ENCODE assay signal across 5 cellular contexts in genomic region chr17:45444301-45444700, GRCh38. TPM values are rescaled to one million over a fixed set of nuclear protein-coding genes. Genes with fewer than 3 reads are reported as not detected.
DNase-seq lines count a peak whose midpoint lies in the region; ATAC-seq and TF ChIP-seq lines count a peak whose summit lies in the region.
"Not testable (repeated sequence)": the region's sequence is repeated elsewhere in the genome, so short reads cannot be mapped to it uniquely, and the experiment has no call there.

No MANE protein-coding gene starts in this region.

- not testable (repeated sequence) for H3K27me3 ChIP-seq in BLaER1 treated with 17β-estradiol and CSF1 and Interleukin-3, amounts not matched to agents 10 nM and 100 nM; RWPE2 (ENCODE audit: insufficient read depth, poor library complexity, severe bottlenecking); spleen (replicated peaks in 1 of 7)

- 81 to 90% (median 83%) methylated on average over 8 to 10 of the region's 10 CpGs for WGBS in spleen, 5 donors

- not testable (repeated sequence) for DNase-seq in RWPE2 (ENCODE audit: low spot score)
- peak; percentile 39 for DNase-seq in chondrocyte (ENCODE audit: low spot score)
- peak; percentile 43 for DNase-seq in islet precursor cell
- peak; percentile 22 for DNase-seq in spleen

- H3K9me3 Mint-ChIP-seq in chondrocyte (ENCODE audit: low read depth): not testable (repeated sequence)

- peaks cover 0 to 47% (median 0%) of the 10 kb centered on the region in 11 experiments; a peak in 6 of 22 replicates for H4K20me1 ChIP-seq in BLaER1 treated with 17β-estradiol and CSF1 and Interleukin-3, amounts not matched to agents 10 nM and 100 nM

- not testable (repeated sequence) for TF ChIP-seq CTCF in RWPE2 (IDR thresholded peaks at IDR 0.05; ENCODE audit: poor library complexity, severe bottlenecking); chondrocyte (IDR thresholded peaks at IDR 0.05); spleen (IDR thresholded peaks at IDR 0.05 in 8 of 11, conservative IDR thresholded peaks at IDR 0.05 in 3 of 11)

- not testable (repeated sequence) for TF ChIP-seq POLR2A in spleen (IDR thresholded peaks at IDR 0.05)

- intact Hi-C loops in spleen (cut with DNase I; ENCODE audit: low total_unique reads): not testable (repeated sequence)

- peaks cover 0 to 34% (median 16%) of the 10 kb centered on the region in 11 experiments; a peak in 17 of 22 replicates for H3K36me3 ChIP-seq in BLaER1 treated with 17β-estradiol and CSF1 and Interleukin-3, amounts not matched to agents 10 nM and 100 nM
- not testable (repeated sequence) for H3K36me3 ChIP-seq in RWPE2 (ENCODE audit: low read depth)
- peaks cover 0 to 96% (median 14%) of the 10 kb centered on the region in 6 donors for H3K36me3 ChIP-seq in spleen

- H3K27me3 Mint-ChIP-seq in chondrocyte (ENCODE audit: low read depth): not testable (repeated sequence)

- H3K9me3 ChIP-seq in BLaER1 treated with 17β-estradiol and CSF1 and Interleukin-3, amounts not matched to agents 10 nM and 100 nM (replicated peaks in 1 of 11); RWPE2 (ENCODE audit: severe bottlenecking); spleen: not testable (repeated sequence)

- peaks cover 32 to 100% (median 94%) of the 10 kb centered on the region in 10 experiments for H3K4me1 ChIP-seq in BLaER1 treated with 17β-estradiol and CSF1 and Interleukin-3, amounts not matched to agents 10 nM and 100 nM
- H3K4me1 ChIP-seq in RWPE2 (ENCODE audit: insufficient read depth, poor library complexity, severe bottlenecking): peaks cover 30% of the 10 kb centered on the region
- H3K4me1 ChIP-seq in spleen: peaks cover 0 to 33% (median 15%) of the 10 kb centered on the region in 6 donors

- H3K27ac ChIP-seq in BLaER1 treated with 17β-estradiol and CSF1 and Interleukin-3, amounts not matched to agents 10 nM and 100 nM: peak overlapping the region in 5 of 11 experiments; percentile 35 to 65 (median 58); a peak in 8 of 22 replicates
- H3K27ac ChIP-seq in RWPE2 (ENCODE audit: poor library complexity, severe bottlenecking): peak overlapping the region; percentile 86
- not testable (repeated sequence) for H3K27ac ChIP-seq in spleen

- ATAC-seq in RWPE2 (ENCODE audit: low read depth): not testable (repeated sequence)

- not testable (repeated sequence) for H3K4me3 Mint-ChIP-seq in chondrocyte (ENCODE audit: unreplicated experiment)

- not testable (repeated sequence) for H3K36me3 Mint-ChIP-seq in chondrocyte (ENCODE audit: low read depth)

- H3K9ac ChIP-seq in BLaER1 treated with 17β-estradiol and CSF1 and Interleukin-3, amounts not matched to agents 10 nM and 100 nM: peak overlapping the region in 4 of 11 experiments; percentile 32 to 56 (median 38); a peak in 4 of 22 replicates

- peaks cover 11% of the 10 kb centered on the region for H3K4me1 Mint-ChIP-seq in chondrocyte (ENCODE audit: low read depth)

- H3K4me3 ChIP-seq in BLaER1 treated with 17β-estradiol and CSF1 and Interleukin-3, amounts not matched to agents 10 nM and 100 nM; RWPE2 (ENCODE audit: severe bottlenecking); spleen: not testable (repeated sequence)

- not testable (repeated sequence) for H3K27ac Mint-ChIP-seq in chondrocyte (ENCODE audit: unreplicated experiment)

- peak overlapping the region in 9 of 11 experiments; percentile 35 to 93 (median 80); a peak in 18 of 22 replicates for H3K4me2 ChIP-seq in BLaER1 treated with 17β-estradiol and CSF1 and Interleukin-3, amounts not matched to agents 10 nM and 100 nM

RNA-seq across cellular contexts. Expression of gene ARHGAP27, which starts 11.6 kb away (rescaled TPM):
- total RNA-seq in chondrocyte: 1.5 to 2.7 TPM (median 2.0 TPM) in 3 replicates
- total RNA-seq in spleen: 100 to 1,000 TPM in 6 of 7 donors, 10 to 100 TPM in 1; 97.8 to 151 (median 129) TPM
- 100 to 1,000 TPM in 1 of 3 donors, 10 to 100 TPM in 2; 43.6 to 103 (median 73.1) TPM for polyA plus RNA-seq in spleen

RNA-seq across cellular contexts. Expression of gene PLEKHM1, which starts 46.2 kb away (rescaled TPM):
- total RNA-seq in chondrocyte (30.8 to 37.3 TPM (median 31.3 TPM) in 3 replicates), spleen (100 to 1,000 TPM in 3 of 7 donors, 10 to 100 TPM in 4; 66.1 to 121 (median 84.9) TPM)
- polyA plus RNA-seq in spleen: 10 to 100 TPM in 2 of 3 donors, 1 to 10 TPM in 1; 7.4 to 19.3 (median 12.4) TPM

Comparison
In these comparisons a context has a peak if more than half of its experiments do, and no peak if none do; other contexts are left out.
1. RNA of gene ARHGAP27, which starts 11.6 kb away (total RNA-seq): 97.8 to 151 TPM in spleen; 1.5 to 2.7 TPM in chondrocyte; every median in the first group is over 10 times any median in the second.